21 cellular contexts compared by ENCODE assay signal in the genomic region with DNA sequence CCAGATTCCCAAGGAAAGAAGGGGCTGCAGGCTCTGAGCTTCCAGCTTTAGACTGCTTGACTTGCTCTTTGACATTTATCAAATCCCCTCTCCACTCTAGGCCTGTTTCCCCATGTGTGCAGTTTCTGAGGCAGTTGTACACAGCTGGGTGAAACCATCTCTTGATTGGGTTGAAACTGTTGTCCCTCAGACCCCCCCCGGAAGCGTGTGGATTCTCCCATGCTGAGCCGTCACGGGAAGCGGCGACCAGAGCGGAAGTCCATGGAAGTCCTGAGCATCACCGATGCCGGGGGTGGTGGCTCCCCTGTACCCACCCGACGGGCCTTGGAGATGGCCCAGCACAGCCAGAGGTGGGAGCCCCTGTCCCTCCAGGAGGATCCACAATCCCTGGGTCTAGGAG. TPM values are rescaled to one million over a fixed set of nuclear protein-coding genes. Genes with fewer than 3 reads are reported as not detected.
"Had no signal": no experiment of that assay in that cellular context is flagged by ENCODE, and none has a peak within 500 bp of the region (broad histone marks: within the 10 kb centered on the region; RNA-seq: fewer than 3 reads in every experiment).

No MANE protein-coding gene starts in this region.

- H3K27ac ChIP-seq: PC-9, SK-N-MC, VCaP had no signal

- ATAC-seq: activated T-helper 17 cell treated with anti-CD3 and anti-CD28 coated beads, Interleukin-2, amount 50 U/mL, for 72 hours had no signal

- H3K36me3 ChIP-seq: MG63 had no signal

- DNase-seq: activated CD4-positive, alpha-beta memory T cell treated with anti-CD3 and anti-CD28 coated beads, Interleukin-2, amount 10 ng/mL, durations not matched to agents 7 days and 5 days; activated CD4-positive, alpha-beta T cell treated with anti-CD3 and anti-CD28 coated beads, Interleukin-2, amount 10 ng/mL, durations not matched to agents 7 days and 5 days; activated CD4-positive, CD25-positive, alpha-beta regulatory T cell; activated gamma-delta T cell; activated naive CD4-positive, alpha-beta T cell treated with anti-CD3 and anti-CD28 coated beads for 36 hours; activated T-cell treated with anti-CD3 and anti-CD28 coated beads for 4 hours; activated T-cell treated with anti-CD3 and anti-CD28 coated beads, Interleukin-2, amount 50 U/mL, for 48 hours; amygdala; MG63; NCI-H1105; NCI-H1436; NCI-H2081; NCI-H510A treated with DMSO at 0.1 percent for 48 hours; PC-9; T-helper 1 cell had no signal

- H3K27me3 Mint-ChIP-seq: activated naive CD8-positive, alpha-beta T cell; activated T-helper 17 cell treated with anti-CD3 and anti-CD28 coated beads, Interleukin-2, amount 50 U/mL, for 72 hours; brain had no signal

- H3K4me3 Mint-ChIP-seq: activated CD4-positive, alpha-beta memory T cell treated with anti-CD3 and anti-CD28 coated beads, Interleukin-2, amount 10 ng/mL, durations not matched to agents 7 days and 5 days; activated CD4-positive, alpha-beta T cell treated with anti-CD3 and anti-CD28 coated beads, Interleukin-2, amount 10 ng/mL, durations not matched to agents 7 days and 5 days; activated naive CD4-positive, alpha-beta T cell treated with anti-CD3 and anti-CD28 coated beads for 36 hours; activated naive CD8-positive, alpha-beta T cell; activated T-helper 17 cell treated with anti-CD3 and anti-CD28 coated beads, Interleukin-2, amount 50 U/mL, for 72 hours; brain had no signal

- H3K27ac Mint-ChIP-seq: activated CD4-positive, alpha-beta memory T cell treated with anti-CD3 and anti-CD28 coated beads, Interleukin-2, amount 10 ng/mL, durations not matched to agents 7 days and 5 days; activated naive CD4-positive, alpha-beta T cell treated with anti-CD3 and anti-CD28 coated beads for 36 hours; activated naive CD8-positive, alpha-beta T cell; activated T-helper 17 cell treated with anti-CD3 and anti-CD28 coated beads, Interleukin-2, amount 50 U/mL, for 72 hours had no signal

- H3K4me3 ChIP-seq: MG63, PC-9, SK-N-MC had no signal

- H3K9me3 ChIP-seq: MG63 had no signal

- H3K36me3 Mint-ChIP-seq: activated naive CD8-positive, alpha-beta T cell had no signal

- H3K4me1 Mint-ChIP-seq: activated T-helper 17 cell treated with anti-CD3 and anti-CD28 coated beads, Interleukin-2, amount 50 U/mL, for 72 hours had no signal

- H3K9me3 Mint-ChIP-seq: activated CD4-positive, alpha-beta memory T cell treated with anti-CD3 and anti-CD28 coated beads, Interleukin-2, amount 10 ng/mL, durations not matched to agents 7 days and 5 days; activated CD4-positive, alpha-beta T cell treated with anti-CD3 and anti-CD28 coated beads, Interleukin-2, amount 10 ng/mL, durations not matched to agents 7 days and 5 days; activated naive CD4-positive, alpha-beta T cell treated with anti-CD3 and anti-CD28 coated beads for 36 hours; activated T-helper 17 cell treated with anti-CD3 and anti-CD28 coated beads, Interleukin-2, amount 50 U/mL, for 72 hours had no signal

RNA-seq across cellular contexts. Expression of gene TMEM150B, which starts 21.7 kb away (rescaled TPM):
- total RNA-seq: activated naive CD4-positive, alpha-beta T cell treated with anti-CD3 and anti-CD28 coated beads for 36 hours; astrocyte; PC-9 had no signal
